8 cellular contexts compared by ENCODE assay signal in the genomic region with DNA sequence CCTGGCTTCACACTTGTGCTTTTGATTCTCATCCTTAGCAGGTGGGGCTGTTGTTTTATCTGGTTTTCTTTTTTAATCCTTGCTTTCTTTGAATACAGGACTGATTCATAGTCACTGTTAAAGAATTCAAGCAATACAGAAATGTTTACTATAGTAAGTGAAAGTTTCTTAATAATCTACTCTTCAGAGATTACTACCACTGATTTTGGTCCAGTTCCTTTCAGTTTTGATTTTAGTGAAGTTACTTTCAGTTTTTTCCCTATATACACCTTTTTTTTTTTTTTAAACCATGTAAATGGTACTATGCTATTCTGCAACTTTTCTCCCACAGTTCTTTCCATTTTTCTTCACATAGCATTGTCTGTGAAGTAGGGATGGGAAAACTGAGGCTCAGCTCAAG. TPM values are rescaled to one million over a fixed set of nuclear protein-coding genes. Genes with fewer than 3 reads are reported as not detected.
DNase-seq lines count a peak whose midpoint lies in the region; ATAC-seq and TF ChIP-seq lines count a peak whose summit lies in the region.

No MANE protein-coding gene starts in this region.

- no peak overlapping the region for H2AFZ ChIP-seq in OCI-LY7 (ENCODE audit: low read length)

- peaks cover 15% of the 10 kb centered on the region; the same call in 1 of the 2 replicates for H4K20me1 ChIP-seq in OCI-LY7 (ENCODE audit: insufficient read depth, low read length)

- intact Hi-C loops in OCI-LY7 (cut with micrococcal nuclease; ENCODE audit: unreplicated experiment) (no loop called here), vagina (cut with DNase I) (no loop called here)

- peak; percentile 66 for DNase-seq in GM13977 (ENCODE audit: low spot score)
- DNase-seq in OCI-LY7 (ENCODE audit: low spot score): no peak
- DNase-seq in epithelial cell of prostate (ENCODE audit: low read depth, low spot score): no peak
- DNase-seq in NCI-H2029 (lab: John Stamatoyannopoulos, UW): no peak
- DNase-seq in NCI-H1105 (lab: John Stamatoyannopoulos, UW): no peak
- DNase-seq in vagina (ENCODE audit: extremely low spot score in 2 of 2): no peak

- no peak for TF ChIP-seq POLR2A in vagina (IDR thresholded peaks at IDR 0.05)

- no peak for ATAC-seq in GM21825 (IDR thresholded peaks at IDR 0.05; ENCODE audit: unreplicated experiment)

- peaks cover 25% of the 10 kb centered on the region for H3K36me3 ChIP-seq in OCI-LY7 (ENCODE audit: insufficient read depth, low read length)
- no peaks in the 10 kb centered on the region for H3K36me3 ChIP-seq in vagina

- peak overlapping the region; percentile 87 for H3K4me2 ChIP-seq in OCI-LY7 (ENCODE audit: low read length)

- H3K9me3 ChIP-seq in OCI-LY7 (ENCODE audit: low read length): no peaks in the 10 kb centered on the region
- H3K9me3 ChIP-seq in vagina: no peaks in the 10 kb centered on the region

- no peaks in the 10 kb centered on the region for H3K27me3 ChIP-seq in vagina

- H3K79me2 ChIP-seq in OCI-LY7 (ENCODE audit: insufficient read depth, low read depth, low read length): peaks cover 84% of the 10 kb centered on the region

- no TSS peak for BruUV-seq in OCI-LY7 (replicated peaks; lab: Mats Ljungman, UMichigan)

- POLR2A ChIA-PET in OCI-LY7 (lab: Charles Lee): interaction anchor here (1.0 to 1.1 kb wide), 2 partner anchors 9 to 256 kb away, joined by 4 to 9 read pairs; partner anchors contain the start of gene NR2C2AP

- peak overlapping the region; percentile 77 for H3K27ac ChIP-seq in OCI-LY7 (ENCODE audit: low read depth, low read length, poor library complexity, severe bottlenecking)
- peak overlapping the region; percentile 73 for H3K27ac ChIP-seq in epithelial cell of prostate
- peak overlapping the region in 18 of 21 experiments; percentile 40 to 95 (median 82) for H3K27ac ChIP-seq in skin epidermis
- H3K27ac ChIP-seq in vagina: no peak overlapping the region

- TF ChIP-seq CTCF in GM13977 (IDR thresholded peaks at IDR 0.05; ENCODE audit: extremely low read depth, insufficient read depth, missing control alignments) (no peak), OCI-LY7 (conservative IDR thresholded peaks at IDR 0.05; ENCODE audit: low read length) (no peak), vagina (IDR thresholded peaks at IDR 0.05) (no peak)

- peaks cover 43% of the 10 kb centered on the region for H3K4me1 ChIP-seq in OCI-LY7 (ENCODE audit: insufficient read depth, low read length, poor library complexity, severe bottlenecking)
- H3K4me1 ChIP-seq in vagina: peaks cover 69% of the 10 kb centered on the region

- CTCF ChIA-PET in OCI-LY7 (lab: Charles Lee; ENCODE audit: unreplicated experiment): no interaction called here

- in situ Hi-C loops in GM13977 (cut with MboI; ENCODE audit: low pct_unique_long_range_greater_than_20kb, low sequenced_read_pairs, unreplicated experiment): no loop called here

- H3K4me3 ChIP-seq in OCI-LY7 (ENCODE audit: low read depth, low read length, poor library complexity, severe bottlenecking): peak overlapping the region; percentile 55
- no peak overlapping the region for H3K4me3 ChIP-seq in skin epidermis
- no peak overlapping the region for H3K4me3 ChIP-seq in vagina

- H3K9me2 ChIP-seq in OCI-LY7 (ENCODE audit: insufficient read depth, low read length): no peaks in the 10 kb centered on the region

RNA-seq across cellular contexts. Expression of gene GATAD2A, which starts 53.6 kb away (rescaled TPM):
- total RNA-seq in OCI-LY7 (2014; rRNA removed; shearing (Covaris generic)): 62.8 and 73.4 TPM in 2 replicates
- total RNA-seq in OCI-LY7 (2022): 126 and 156 TPM in 2 replicates
- total RNA-seq in vagina: 49.6 TPM

RNA-seq across cellular contexts. Expression of gene TSSK6, which starts 56.2 kb away (rescaled TPM):
- total RNA-seq in OCI-LY7 (2014; rRNA removed; shearing (Covaris generic)): 7.1 and 10.5 TPM in 2 replicates
- total RNA-seq in OCI-LY7 (2022): 6.4 and 8.7 TPM in 2 replicates
- 0.98 TPM for total RNA-seq in vagina

RNA-seq across cellular contexts. Expression of gene NDUFA13, which starts 56.9 kb away (rescaled TPM):
- total RNA-seq in OCI-LY7 (2014; rRNA removed; shearing (Covaris generic)): 275 and 320 TPM in 2 replicates
- 421 and 429 TPM in 2 replicates for total RNA-seq in OCI-LY7 (2022)
- 47.9 TPM for total RNA-seq in vagina
